ENCODE assay signal across 12 cellular contexts in genomic region chr10:11286261-11286989, GRCh38.
A peak's percentile ranks its signal among the peaks of the same experiment; 100 is the strongest.
DNase-seq lines count a peak whose midpoint lies in the region; ATAC-seq and TF ChIP-seq lines count a peak whose summit lies in the region.
"Had no signal": no experiment of that assay in that cellular context is flagged by ENCODE, and none has a peak within 500 bp of the region (broad histone marks: within the 10 kb centered on the region; RNA-seq: fewer than 3 reads in every experiment).

No MANE protein-coding gene starts in this region.

- H3K36me3 ChIP-seq in neutrophil, result peaks cover 94% of the 10 kb centered on the region
- H3K36me3 ChIP-seq in suprapubic skin, result peaks cover 25% of the 10 kb centered on the region

- no peak for TF ChIP-seq EP300 in suprapubic skin (IDR thresholded peaks at IDR 0.05)

- H3K4me1 ChIP-seq in neutrophil (ENCODE audit: control insufficient read depth in 1 of 2, insufficient read depth in 1 of 2, low read depth in 1 of 2, low read length in 1 of 2), result peaks cover 42 to 45% of the 10 kb centered on the region in 2 experiments
- peaks cover 7% of the 10 kb centered on the region for H3K4me1 ChIP-seq in suprapubic skin

- no peak overlapping the region for H3K4me3 ChIP-seq in neutrophil (ENCODE audit: low read depth in 1 of 2, low read length in 1 of 2)
- no peak overlapping the region for H3K4me3 ChIP-seq in lower leg skin (ENCODE audit: low read depth, poor library complexity, severe bottlenecking)
- no peak overlapping the region for H3K4me3 ChIP-seq in suprapubic skin

- TF ChIP-seq POLR2A in lower leg skin (IDR thresholded peaks at IDR 0.05), result no peak
- TF ChIP-seq POLR2A in suprapubic skin (IDR thresholded peaks at IDR 0.05), result no peak

- peak overlapping the region; percentile 72 for H3K27ac ChIP-seq in neutrophil
- no peak overlapping the region for H3K27ac ChIP-seq in suprapubic skin

- intact Hi-C loops in lower leg skin (cut with DNase I; ENCODE audit: low total_unique reads), result no loop called here

- no peaks in the 10 kb centered on the region for H3K27me3 ChIP-seq in neutrophil
- no peaks in the 10 kb centered on the region for H3K27me3 ChIP-seq in suprapubic skin

- 92 to 93% methylated on average over 7 of the region's 7 CpGs for WGBS in lower leg skin, 2 donors
- WGBS in suprapubic skin, result 89% methylated on average over 7 of the region's 7 CpGs

- TF ChIP-seq CTCF in neutrophil (IDR thresholded peaks at IDR 0.05) (no peak), lower leg skin (IDR thresholded peaks at IDR 0.05) (no peak), suprapubic skin (IDR thresholded peaks at IDR 0.05) (no peak)

- DNase-seq in activated CD8-positive, alpha-beta memory T cell treated with anti-CD3 and anti-CD28 coated beads for 24 hours, result peak; percentile 55
- DNase-seq in activated CD8-positive, alpha-beta memory T cell treated with anti-CD3 and anti-CD28 coated beads, Interleukin-2, amount 50 U/mL, for 48 hours, result no peak
- no peak for DNase-seq in NCI-H82 (lab: John Stamatoyannopoulos, UW)
- DNase-seq in lower leg skin (ENCODE audit: low spot score in 2 of 2), result no peak
- no peak for DNase-seq in suprapubic skin (ENCODE audit: low spot score in 2 of 2)
- DNase-seq: activated CD4-positive, CD25-positive, alpha-beta regulatory T cell treated with anti-CD3 and anti-CD28 coated beads, Interleukin-2, amount 50 U/mL, for 72 hours; HFFc6; left colon; NCI-H774 had no signal

- no peaks in the 10 kb centered on the region for H3K9me3 ChIP-seq in neutrophil
- H3K9me3 ChIP-seq in suprapubic skin, result no peaks in the 10 kb centered on the region

- ATAC-seq in GM21367 (IDR thresholded peaks at IDR 0.05; ENCODE audit: unreplicated experiment), result peak; percentile 91
- ATAC-seq in HG03196 (IDR thresholded peaks at IDR 0.05; ENCODE audit: unreplicated experiment), result peak; percentile 76
- ATAC-seq: left colon had no signal
